Comparison of ENCODE assay signal across 8 cellular contexts in genomic region chr9:19251622-19252021, GRCh38. TPM values are rescaled to one million over a fixed set of nuclear protein-coding genes. Genes with fewer than 3 reads are reported as not detected.
A peak's percentile ranks its signal among the peaks of the same experiment; 100 is the strongest.
DNase-seq lines count a peak whose midpoint lies in the region; ATAC-seq and TF ChIP-seq lines count a peak whose summit lies in the region.
"Not testable (repeated sequence)": the region's sequence is repeated elsewhere in the genome, so short reads cannot be mapped to it uniquely, and the experiment has no call there.

No MANE protein-coding gene starts in this region.

- intact Hi-C loops in CD4-positive, alpha-beta T cell (cut with DNase I, micrococcal nuclease): not testable (repeated sequence)

- ATAC-seq in CD4-positive, alpha-beta T cell (ENCODE audit: poor library complexity); WTC11; stimulated activated effector memory CD8-positive, alpha-beta T cell treated with anti-CD3 and anti-CD28 coated beads, Interleukin-12 subunit alpha, Interleukin-12 subunit beta, amount 100 ng/mL, for 72 hours: not testable (repeated sequence)

- CTCF ChIA-PET in CD4-positive, alpha-beta T cell (lab: Charles Lee): not testable (repeated sequence)
- CTCF ChIA-PET in WTC11 (lab: Charles Lee): interaction anchor here (1.2 kb wide), 1 partner anchor 213 kb away, joined by 5 read pairs; no protein-coding TSS in a partner anchor

- not testable (repeated sequence) for H3K9me3 ChIP-seq in CD4-positive, alpha-beta T cell (ENCODE audit: control insufficient read depth, low read length); HUES48 (ENCODE audit: control insufficient read depth, insufficient read depth, low read length); cardiac muscle cell (ENCODE audit: low read depth)

- H3K36me3 ChIP-seq in HUES48 (ENCODE audit: control insufficient read depth, insufficient read depth, low read length); cardiac muscle cell: not testable (repeated sequence)

- DNase-seq in CD4-positive, alpha-beta T cell; WTC11 (ENCODE audit: low spot score); cardiac muscle cell (ENCODE audit: low read depth in 1 of 2, low spot score in 1 of 2); immature natural killer cell; stimulated activated effector memory CD8-positive, alpha-beta T cell treated with anti-CD3 and anti-CD28 coated beads, Interleukin-12 subunit alpha, Interleukin-12 subunit beta, amount 100 ng/mL, for 72 hours (ENCODE audit: low spot score in 2 of 2): not testable (repeated sequence)

- peaks cover 70% of the 10 kb centered on the region for H3K4me1 Mint-ChIP-seq in CD4-positive, alpha-beta T cell (ENCODE audit: low read depth)
- H3K4me1 Mint-ChIP-seq in WTC11 (peaks cover 31% of the 10 kb centered on the region), brain (peaks cover 27% of the 10 kb centered on the region), immature natural killer cell (peaks cover 70 to 75% of the 10 kb centered on the region in 2 donors), nephron (peaks cover 12% of the 10 kb centered on the region)
- peaks cover 72% of the 10 kb centered on the region for H3K4me1 Mint-ChIP-seq in stimulated activated effector memory CD8-positive, alpha-beta T cell treated with anti-CD3 and anti-CD28 coated beads, Interleukin-12 subunit alpha, Interleukin-12 subunit beta, amount 100 ng/mL, for 72 hours

- H3K4me3 Mint-ChIP-seq in CD4-positive, alpha-beta T cell; WTC11; nephron; stimulated activated effector memory CD8-positive, alpha-beta T cell treated with anti-CD3 and anti-CD28 coated beads, Interleukin-12 subunit alpha, Interleukin-12 subunit beta, amount 100 ng/mL, for 72 hours: not testable (repeated sequence)
- peak overlapping the region in 1 of 5 experiments; percentile 18 for H3K4me3 Mint-ChIP-seq in brain
- H3K4me3 Mint-ChIP-seq in immature natural killer cell: peak overlapping the region in 1 of 5 donors; percentile 1

- peaks cover 45% of the 10 kb centered on the region for H3K36me3 Mint-ChIP-seq in CD4-positive, alpha-beta T cell (ENCODE audit: low read depth)
- not testable (repeated sequence) for H3K36me3 Mint-ChIP-seq in WTC11; immature natural killer cell; stimulated activated effector memory CD8-positive, alpha-beta T cell treated with anti-CD3 and anti-CD28 coated beads, Interleukin-12 subunit alpha, Interleukin-12 subunit beta, amount 100 ng/mL, for 72 hours
- H3K36me3 Mint-ChIP-seq in brain (peaks cover 44% of the 10 kb centered on the region), nephron (ENCODE audit: low read depth) (peaks cover 15% of the 10 kb centered on the region)

- H3K27ac ChIP-seq in CD4-positive, alpha-beta T cell (ENCODE audit: low read depth, low read length): not testable (repeated sequence)
- H3K27ac ChIP-seq in HUES48 (ENCODE audit: low read depth, low read length) (peak overlapping the region; percentile 80), cardiac muscle cell (peak overlapping the region; percentile 57)

- H3K4me3 ChIP-seq in HUES48 (ENCODE audit: low read depth, low read length); cardiac muscle cell: not testable (repeated sequence)

- not testable (repeated sequence) for H3K9ac ChIP-seq in HUES48 (ENCODE audit: low read depth, low read length)

- peak overlapping the region; percentile 73 for H3K27ac Mint-ChIP-seq in CD4-positive, alpha-beta T cell
- H3K27ac Mint-ChIP-seq in WTC11: peak overlapping the region; percentile 88
- H3K27ac Mint-ChIP-seq in brain: peak overlapping the region in 3 of 5 experiments; percentile 21 to 55 (median 36)
- peak overlapping the region in 5 of 6 donors; percentile 5 to 54 (median 28) for H3K27ac Mint-ChIP-seq in immature natural killer cell
- H3K27ac Mint-ChIP-seq in nephron: peak overlapping the region in 2 of 3 experiments; percentile 19 to 65
- peak overlapping the region; percentile 75 for H3K27ac Mint-ChIP-seq in stimulated activated effector memory CD8-positive, alpha-beta T cell treated with anti-CD3 and anti-CD28 coated beads, Interleukin-12 subunit alpha, Interleukin-12 subunit beta, amount 100 ng/mL, for 72 hours

- not testable (repeated sequence) for TF ChIP-seq CTCF in CD4-positive, alpha-beta T cell (IDR thresholded peaks at IDR 0.05); WTC11 (IDR thresholded peaks at IDR 0.05); brain (conservative IDR thresholded peaks at IDR 0.05); cardiac muscle cell (IDR thresholded peaks at IDR 0.05; ENCODE audit: low read depth, low read length); nephron (IDR thresholded peaks at IDR 0.05; ENCODE audit: unreplicated experiment in 3 of 3)

- H3K9me3 Mint-ChIP-seq in CD4-positive, alpha-beta T cell; WTC11; brain; immature natural killer cell; nephron; stimulated activated effector memory CD8-positive, alpha-beta T cell treated with anti-CD3 and anti-CD28 coated beads, Interleukin-12 subunit alpha, Interleukin-12 subunit beta, amount 100 ng/mL, for 72 hours: not testable (repeated sequence)

- H3K4me1 ChIP-seq in HUES48 (ENCODE audit: control insufficient read depth, insufficient read depth, low read length) (peaks cover 14% of the 10 kb centered on the region), cardiac muscle cell (ENCODE audit: low read depth) (peaks cover 10% of the 10 kb centered on the region)

- not testable (repeated sequence) for H3K27me3 Mint-ChIP-seq in CD4-positive, alpha-beta T cell; WTC11 (ENCODE audit: low read depth); brain; immature natural killer cell (ENCODE audit: low read depth in 3 of 3); nephron (ENCODE audit: low read depth)

- POLR2A ChIA-PET in CD4-positive, alpha-beta T cell (lab: Charles Lee); WTC11 (lab: Charles Lee): not testable (repeated sequence)

- not testable (repeated sequence) for H3K27me3 ChIP-seq in CD4-positive, alpha-beta T cell (ENCODE audit: control insufficient read depth, insufficient read depth, low read length); HUES48 (ENCODE audit: control insufficient read depth, insufficient read depth, low read length); cardiac muscle cell

TF ChIP-seq in WTC11, 78 proteins besides CTCF, POLR2A, EP300 and RAD21:
- TF ChIP-seq PRDM15 (CRISPR knock-in tag; IDR thresholded peaks at IDR 0.05): 0 out of 2 replicates have a peak, but pooled peaks have one; percentile 27

RNA-seq across cellular contexts. Expression of gene DENND4C, which starts 21.1 kb away (rescaled TPM):
- total RNA-seq in CD4-positive, alpha-beta T cell: 10 to 100 TPM; 32.5 to 34.1 TPM
- total RNA-seq in WTC11 (2021): 21.0 to 22.6 TPM (median 21.7 TPM) in 3 replicates
- polyA plus RNA-seq in brain (ENCODE audit: insufficient read depth, low read depth, low replicate concordance): 16.0 TPM
- total RNA-seq in cardiac muscle cell: 35.6 and 51.0 TPM in 2 replicates
- 19.3 and 21.8 TPM in 2 replicates for polyA plus RNA-seq in cardiac muscle cell
- 10 to 100 TPM; 40.6 to 49.1 (median 44.5) TPM for polyA plus RNA-seq in immature natural killer cell

Comparison
In these comparisons a context has a peak if more than half of its experiments do, and no peak if none do; other contexts are left out.
1. H3K27ac Mint-ChIP-seq: peak in every context shown above with its lines; median percentile 88 in WTC11; 75 in stimulated activated effector memory CD8-positive, alpha-beta T cell treated with anti-CD3 and anti-CD28 coated beads, Interleukin-12 subunit alpha, Interleukin-12 subunit beta, amount 100 ng/mL, for 72 hours; 73 in CD4-positive, alpha-beta T cell; 42 in nephron; 36 in brain; 28 in immature natural killer cell.